In genomic region chr1:8723010-8723409, GRCh38 we compare ENCODE assay signal across 1 cellular context.
TF ChIP-seq lines count a peak whose summit lies in the region.

No MANE protein-coding gene starts in this region.

TF ChIP-seq in K562, 482 proteins besides CTCF, POLR2A, EP300 and RAD21 (continued from another document and continues in another):
- no peak for TF ChIP-seq NKRF (IDR thresholded peaks at IDR 0.05; ENCODE audit: borderline replicate concordance)
- no peak for TF ChIP-seq RBM17 (IDR thresholded peaks at IDR 0.05; ENCODE audit: borderline replicate concordance, low read depth, low read length)
- TF ChIP-seq NFYB (IDR thresholded peaks at IDR 0.05; ENCODE audit: extremely low read depth, insufficient read length), result no peak
- TF ChIP-seq NEUROD1 (IDR thresholded peaks at IDR 0.05; ENCODE audit: borderline replicate concordance, low read depth, low read length, partially characterized antibody), result no peak
- no peak for TF ChIP-seq CBFB (CRISPR knock-in tag; IDR thresholded peaks at IDR 0.05)
- no peak for TF ChIP-seq SMARCE1 (IDR thresholded peaks at IDR 0.05)
- no peak for TF ChIP-seq CREB5 (CRISPR knock-in tag; IDR thresholded peaks at IDR 0.05)
- TF ChIP-seq ZNF444 (CRISPR knock-in tag; IDR thresholded peaks at IDR 0.05), result no peak
- no peak for TF ChIP-seq FOS (IDR thresholded peaks at IDR 0.05; ENCODE audit: extremely low read depth, insufficient read length)
- no peak for TF ChIP-seq USF1 (CRISPR knock-in tag; IDR thresholded peaks at IDR 0.05)
- TF ChIP-seq ZNF518B (CRISPR knock-in tag; IDR thresholded peaks at IDR 0.05), result no peak
- TF ChIP-seq ZNF175 (CRISPR knock-in tag; IDR thresholded peaks at IDR 0.05; ENCODE audit: low read depth), result no peak
- no peak for TF ChIP-seq CEBPZ (IDR thresholded peaks at IDR 0.05; ENCODE audit: borderline replicate concordance, low read depth, low read length)
- TF ChIP-seq ZNF143 (CRISPR knock-in tag; IDR thresholded peaks at IDR 0.05), result no peak
- TF ChIP-seq HDAC1 (IDR thresholded peaks at IDR 0.05), result no peak
- TF ChIP-seq CCNT2 (IDR thresholded peaks at IDR 0.05; ENCODE audit: borderline replicate concordance, extremely low read depth, insufficient read length, low read depth, low read length), result no peak
- no peak for TF ChIP-seq GABPB2 (CRISPR knock-in tag; conservative IDR thresholded peaks at IDR 0.05)
- TF ChIP-seq MED1 (CRISPR knock-in tag; IDR thresholded peaks at IDR 0.05; ENCODE audit: borderline replicate concordance), result no peak
- TF ChIP-seq ZBTB1 (CRISPR knock-in tag; IDR thresholded peaks at IDR 0.05; ENCODE audit: borderline replicate concordance, low read depth), result no peak
- peak; percentile 68 for TF ChIP-seq ZNF316 (IDR thresholded peaks at IDR 0.05)
- no peak for TF ChIP-seq ZNF407 (IDR thresholded peaks at IDR 0.05; ENCODE audit: low read depth)
- no peak for TF ChIP-seq ZNF41 (CRISPR knock-in tag; conservative IDR thresholded peaks at IDR 0.05)
- TF ChIP-seq GATA2 (CRISPR knock-in tag; IDR thresholded peaks at IDR 0.05), result no peak
- TF ChIP-seq HDAC6 (IDR thresholded peaks at IDR 0.05; ENCODE audit: low read depth, low read length), result no peak
- no peak for TF ChIP-seq PBX2 (CRISPR knock-in tag; IDR thresholded peaks at IDR 0.05; ENCODE audit: low read depth)
- peak; percentile 41; the same call in 1 of the 2 replicates for TF ChIP-seq PBX2 (tag; conservative IDR thresholded peaks at IDR 0.05; ENCODE audit: low read depth)
- no peak for TF ChIP-seq MLLT1 (IDR thresholded peaks at IDR 0.05)
- peak; percentile 51 for TF ChIP-seq MAFG (tag; conservative IDR thresholded peaks at IDR 0.05)
- peak; percentile 59 for TF ChIP-seq SOX6 (IDR thresholded peaks at IDR 0.05)
- TF ChIP-seq RHOXF2B (CRISPR knock-in tag; conservative IDR thresholded peaks at IDR 0.05), result no peak
- TF ChIP-seq THAP7 (CRISPR knock-in tag; IDR thresholded peaks at IDR 0.05), result no peak
- TF ChIP-seq SRSF9 (IDR thresholded peaks at IDR 0.05; ENCODE audit: borderline replicate concordance, low read depth, low read length), result no peak
- no peak for TF ChIP-seq NCOR1 (IDR thresholded peaks at IDR 0.05)
